8 cellular contexts compared by ENCODE assay signal in the genomic region with DNA sequence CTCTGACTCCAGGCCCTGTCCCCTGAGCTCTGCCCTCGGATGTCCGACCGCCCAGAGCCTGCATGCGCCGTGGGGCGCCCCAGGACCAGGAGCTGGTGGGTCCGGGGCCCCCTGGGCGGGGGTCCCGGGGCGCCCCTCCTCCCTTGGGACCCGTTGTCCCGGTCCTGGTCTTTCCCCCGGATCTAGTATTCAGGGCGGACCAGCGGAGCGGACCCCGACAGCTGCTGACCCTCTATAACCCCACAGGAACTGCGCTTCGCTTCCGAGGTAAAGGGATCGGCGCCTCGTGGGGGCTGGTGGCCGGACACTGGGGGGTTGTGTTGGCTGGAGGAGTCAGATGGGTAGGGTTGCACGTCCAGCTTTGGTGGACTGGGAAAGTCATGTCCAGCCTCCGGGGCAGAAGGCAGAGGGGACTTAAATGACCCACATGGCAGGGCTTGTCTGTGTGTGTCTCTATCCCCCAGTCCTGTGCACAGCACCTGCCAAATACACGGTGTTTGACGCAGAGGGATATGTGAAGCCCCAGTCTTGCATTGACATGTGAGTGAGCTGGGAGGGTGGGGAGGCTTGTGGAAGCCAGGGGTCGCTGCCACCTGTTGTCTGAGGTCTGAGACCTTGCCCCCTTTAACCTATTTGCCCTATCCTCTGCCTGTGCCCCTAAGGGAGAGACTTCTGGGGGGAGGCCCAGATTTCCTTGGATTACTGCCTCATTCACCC. TPM values are rescaled to one million over a fixed set of nuclear protein-coding genes. Genes with fewer than 3 reads are reported as not detected.
DNase-seq lines count a peak whose midpoint lies in the region; ATAC-seq and TF ChIP-seq lines count a peak whose summit lies in the region.

No MANE protein-coding gene starts in this region.

- peak; percentile 51 for DNase-seq in activated naive CD4-positive, alpha-beta T cell treated with anti-CD3 and anti-CD28 coated beads for 36 hours
- no peak for DNase-seq in activated naive CD4-positive, alpha-beta T cell (lab: John Stamatoyannopoulos, UW)
- DNase-seq in RPMI8226: peak; percentile 27
- no peak for DNase-seq in natural killer cell
- no peak for DNase-seq in retina
- no peak for DNase-seq in stimulated activated CD4-positive, alpha-beta T cell treated with anti-CD3 and anti-CD28 coated beads, Interleukin-2, amount 100 ng/mL, for 24 hours
- no peak for DNase-seq in inferior parietal cortex (ENCODE audit: extremely low spot score)

- H3K4me1 ChIP-seq in endocrine pancreas (ENCODE audit: control insufficient read depth, insufficient read depth, low read length): no peaks in the 10 kb centered on the region

- H3K36me3 ChIP-seq in endocrine pancreas (ENCODE audit: control insufficient read depth, insufficient read depth, low read length): no peaks in the 10 kb centered on the region

- H3K9ac ChIP-seq in endocrine pancreas (ENCODE audit: control insufficient read depth, insufficient read depth, low read length): peak overlapping the region; percentile 16

- no peaks in the 10 kb centered on the region for H3K9me3 Mint-ChIP-seq in activated naive CD4-positive, alpha-beta T cell treated with anti-CD3 and anti-CD28 coated beads for 36 hours
- H3K9me3 Mint-ChIP-seq in natural killer cell: no peaks in the 10 kb centered on the region

- H3K9me3 ChIP-seq in endocrine pancreas (ENCODE audit: control insufficient read depth, low read length): no peaks in the 10 kb centered on the region

- peak overlapping the region; percentile 98 for H3K4me3 Mint-ChIP-seq in activated naive CD4-positive, alpha-beta T cell treated with anti-CD3 and anti-CD28 coated beads for 36 hours
- H3K4me3 Mint-ChIP-seq in natural killer cell: peak overlapping the region; percentile 72

- H3K4me1 Mint-ChIP-seq in activated naive CD4-positive, alpha-beta T cell treated with anti-CD3 and anti-CD28 coated beads for 36 hours (ENCODE audit: low read depth): peaks cover 13% of the 10 kb centered on the region
- peaks cover 16 to 27% of the 10 kb centered on the region in 2 donors for H3K4me1 Mint-ChIP-seq in natural killer cell

- no peak for ATAC-seq in natural killer cell

- H3K4me3 ChIP-seq in endocrine pancreas (ENCODE audit: control insufficient read depth, insufficient read depth, low read length): no peak overlapping the region

- H3K27ac Mint-ChIP-seq in activated naive CD4-positive, alpha-beta T cell treated with anti-CD3 and anti-CD28 coated beads for 36 hours: peak overlapping the region; percentile 31
- peak overlapping the region; percentile 99 for H3K27ac Mint-ChIP-seq in natural killer cell

- TF ChIP-seq CTCF in natural killer cell (IDR thresholded peaks at IDR 0.05): no peak

- H3K27me3 ChIP-seq in endocrine pancreas (ENCODE audit: control insufficient read depth, insufficient read depth, low read length): no peaks in the 10 kb centered on the region

- CTCF ChIA-PET in activated naive CD4-positive, alpha-beta T cell treated with anti-CD3 and anti-CD28 coated beads for 36 hours (lab: Charles Lee): interaction anchor here (0.6 to 3.9 kb wide), 13 partner anchors 14 to 172 kb away, joined by 3 to 20 read pairs (median 4); partner anchors contain the start of gene POP7

- no peaks in the 10 kb centered on the region for H3K36me3 Mint-ChIP-seq in activated naive CD4-positive, alpha-beta T cell treated with anti-CD3 and anti-CD28 coated beads for 36 hours (ENCODE audit: low read depth)
- no peaks in the 10 kb centered on the region for H3K36me3 Mint-ChIP-seq in natural killer cell

- intact Hi-C loops in activated naive CD4-positive, alpha-beta T cell treated with anti-CD3 and anti-CD28 coated beads for 36 hours (cut with micrococcal nuclease): loop anchor here (1.0 to 5.0 kb wide), 10 partner anchors 9 to 274 kb away; partner anchors contain the start of genes AGFG2, FBXO24, LRCH4 and MEPCE
- intact Hi-C loops in natural killer cell (cut with micrococcal nuclease): loop anchor here (1.0 to 2.0 kb wide), 4 partner anchors 9 to 60 kb away; partner anchors contain the start of genes FBXO24, GNB2 and LRCH4

- no peaks in the 10 kb centered on the region for H3K27me3 Mint-ChIP-seq in activated naive CD4-positive, alpha-beta T cell treated with anti-CD3 and anti-CD28 coated beads for 36 hours (ENCODE audit: low read depth)
- no peaks in the 10 kb centered on the region for H3K27me3 Mint-ChIP-seq in natural killer cell (ENCODE audit: low read depth in 2 of 2)

RNA-seq across cellular contexts. Expression of gene MOSPD3, which starts 0.5 kb away (rescaled TPM):
- total RNA-seq in activated naive CD4-positive, alpha-beta T cell treated with anti-CD3 and anti-CD28 coated beads for 36 hours: 10 to 100 TPM; 12.3 to 13.0 TPM
- total RNA-seq in natural killer cell: 10 to 100 TPM; 14.5 to 15.9 (median 15.5) TPM

RNA-seq across cellular contexts. Expression of gene PCOLCE, which starts 10.7 kb away (rescaled TPM):
- 1 to 10 TPM; 5.8 to 6.8 TPM for total RNA-seq in activated naive CD4-positive, alpha-beta T cell treated with anti-CD3 and anti-CD28 coated beads for 36 hours
- 10 to 100 TPM; 18.4 to 24.8 (median 21.7) TPM for total RNA-seq in natural killer cell

RNA-seq across cellular contexts. Expression of gene FBXO24, which starts 26.8 kb away (rescaled TPM):
- 1 to 10 TPM; 1.5 to 2.6 TPM for total RNA-seq in activated naive CD4-positive, alpha-beta T cell treated with anti-CD3 and anti-CD28 coated beads for 36 hours
- total RNA-seq in natural killer cell: under 1 TPM; 0.45 to 0.94 (median 0.88) TPM

RNA-seq across cellular contexts. Expression of gene LRCH4, which starts 27.0 kb away (rescaled TPM):
- 10 to 100 TPM; 78.0 to 81.2 TPM for total RNA-seq in activated naive CD4-positive, alpha-beta T cell treated with anti-CD3 and anti-CD28 coated beads for 36 hours
- total RNA-seq in natural killer cell: 100 to 1,000 TPM; 282 to 296 (median 289) TPM

RNA-seq across cellular contexts. Expression of gene TFR2, which starts 28.5 kb away (rescaled TPM):
- 1 to 10 TPM; 4.2 to 5.1 TPM for total RNA-seq in activated naive CD4-positive, alpha-beta T cell treated with anti-CD3 and anti-CD28 coated beads for 36 hours
- total RNA-seq in natural killer cell: 10 to 100 TPM in 2 of 3 donors, 1 to 10 TPM in 1; 9.8 to 13.8 (median 12.0) TPM

Comparison
In these comparisons a context has a peak if more than half of its experiments do, and no peak if none do; other contexts are left out.
1. DNase-seq: peak in activated naive CD4-positive, alpha-beta T cell treated with anti-CD3 and anti-CD28 coated beads for 36 hours (single experiment) and RPMI8226 (single experiment); none in activated naive CD4-positive, alpha-beta T cell (0 of 4), natural killer cell (single experiment), retina (single experiment), stimulated activated CD4-positive, alpha-beta T cell treated with anti-CD3 and anti-CD28 coated beads, Interleukin-2, amount 100 ng/mL, for 24 hours (0 of 2) and inferior parietal cortex (single experiment).